ENCODE assay signal across 1 cellular context in the genomic region with DNA sequence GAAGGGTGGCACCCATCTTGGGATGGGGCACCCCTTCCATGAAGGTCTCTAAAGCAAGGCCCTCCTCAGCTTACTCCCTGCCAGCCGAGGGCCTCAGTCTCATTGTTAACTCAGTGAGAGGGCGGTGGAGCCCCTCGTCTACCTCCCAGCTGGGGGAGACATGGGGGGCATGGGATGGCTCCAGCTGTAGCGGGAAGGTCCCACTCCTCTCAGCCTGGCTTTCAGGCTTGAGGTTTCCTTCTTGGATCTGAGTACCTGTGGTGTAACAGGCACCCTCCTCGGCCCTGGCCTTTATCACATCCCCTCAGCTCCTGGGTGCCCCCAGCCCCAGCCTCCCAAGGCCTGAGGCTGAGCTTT.
TF ChIP-seq lines count a peak whose summit lies in the region.

No MANE protein-coding gene starts in this region.

TF ChIP-seq in HepG2, 621 proteins besides CTCF, POLR2A, EP300 and RAD21:
- peak; percentile 9; the same call in 1 of the 2 replicates for TF ChIP-seq POLR2G (IDR thresholded peaks at IDR 0.05; ENCODE audit: low read depth, low read length)
- TF ChIP-seq ZNF709 (CRISPR knock-in tag; IDR thresholded peaks at IDR 0.05) = 0 out of 2 replicates have a peak, but pooled peaks have one; percentile 51
- TF ChIP-seq, protein P1, sequence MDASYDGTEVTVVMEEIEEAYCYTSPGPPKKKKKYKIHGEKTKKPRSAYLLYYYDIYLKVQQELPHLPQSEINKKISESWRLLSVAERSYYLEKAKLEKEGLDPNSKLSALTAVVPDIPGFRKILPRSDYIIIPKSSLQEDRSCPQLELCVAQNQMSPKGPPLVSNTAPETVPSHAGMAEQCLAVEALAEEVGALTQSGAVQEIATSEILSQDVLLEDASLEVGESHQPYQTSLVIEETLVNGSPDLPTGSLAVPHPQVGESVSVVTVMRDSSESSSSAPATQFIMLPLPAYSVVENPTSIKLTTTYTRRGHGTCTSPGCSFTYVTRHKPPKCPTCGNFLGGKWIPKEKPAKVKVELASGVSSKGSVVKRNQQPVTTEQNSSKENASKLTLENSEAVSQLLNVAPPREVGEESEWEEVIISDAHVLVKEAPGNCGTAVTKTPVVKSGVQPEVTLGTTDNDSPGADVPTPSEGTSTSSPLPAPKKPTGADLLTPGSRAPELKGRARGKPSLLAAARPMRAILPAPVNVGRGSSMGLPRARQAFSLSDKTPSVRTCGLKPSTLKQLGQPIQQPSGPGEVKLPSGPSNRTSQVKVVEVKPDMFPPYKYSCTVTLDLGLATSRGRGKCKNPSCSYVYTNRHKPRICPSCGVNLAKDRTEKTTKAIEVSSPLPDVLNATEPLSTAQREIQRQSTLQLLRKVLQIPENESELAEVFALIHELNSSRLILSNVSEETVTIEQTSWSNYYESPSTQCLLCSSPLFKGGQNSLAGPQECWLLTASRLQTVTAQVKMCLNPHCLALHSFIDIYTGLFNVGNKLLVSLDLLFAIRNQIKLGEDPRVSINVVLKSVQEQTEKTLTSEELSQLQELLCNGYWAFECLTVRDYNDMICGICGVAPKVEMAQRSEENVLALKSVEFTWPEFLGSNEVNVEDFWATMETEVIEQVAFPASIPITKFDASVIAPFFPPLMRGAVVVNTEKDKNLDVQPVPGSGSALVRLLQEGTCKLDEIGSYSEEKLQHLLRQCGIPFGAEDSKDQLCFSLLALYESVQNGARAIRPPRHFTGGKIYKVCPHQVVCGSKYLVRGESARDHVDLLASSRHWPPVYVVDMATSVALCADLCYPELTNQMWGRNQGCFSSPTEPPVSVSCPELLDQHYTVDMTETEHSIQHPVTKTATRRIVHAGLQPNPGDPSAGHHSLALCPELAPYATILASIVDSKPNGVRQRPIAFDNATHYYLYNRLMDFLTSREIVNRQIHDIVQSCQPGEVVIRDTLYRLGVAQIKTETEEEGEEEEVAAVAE (CRISPR knock-in tag; IDR thresholded peaks at IDR 0.05; ENCODE audit: borderline replicate concordance) = no peak
- 0 out of 2 replicates have a peak, but pooled peaks have one; percentile 27 for TF ChIP-seq ZSCAN31 (CRISPR knock-in tag; IDR thresholded peaks at IDR 0.05; ENCODE audit: low read depth)
- TF ChIP-seq SMAD3 (CRISPR knock-in tag; IDR thresholded peaks at IDR 0.05) = no peak
- TF ChIP-seq, protein P2, sequence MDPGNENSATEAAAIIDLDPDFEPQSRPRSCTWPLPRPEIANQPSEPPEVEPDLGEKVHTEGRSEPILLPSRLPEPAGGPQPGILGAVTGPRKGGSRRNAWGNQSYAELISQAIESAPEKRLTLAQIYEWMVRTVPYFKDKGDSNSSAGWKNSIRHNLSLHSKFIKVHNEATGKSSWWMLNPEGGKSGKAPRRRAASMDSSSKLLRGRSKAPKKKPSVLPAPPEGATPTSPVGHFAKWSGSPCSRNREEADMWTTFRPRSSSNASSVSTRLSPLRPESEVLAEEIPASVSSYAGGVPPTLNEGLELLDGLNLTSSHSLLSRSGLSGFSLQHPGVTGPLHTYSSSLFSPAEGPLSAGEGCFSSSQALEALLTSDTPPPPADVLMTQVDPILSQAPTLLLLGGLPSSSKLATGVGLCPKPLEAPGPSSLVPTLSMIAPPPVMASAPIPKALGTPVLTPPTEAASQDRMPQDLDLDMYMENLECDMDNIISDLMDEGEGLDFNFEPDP (CRISPR knock-in tag; conservative IDR thresholded peaks at IDR 0.05) = 0 out of 2 replicates have a peak, but pooled peaks have one; percentile 5
- TF ChIP-seq, protein P3, sequence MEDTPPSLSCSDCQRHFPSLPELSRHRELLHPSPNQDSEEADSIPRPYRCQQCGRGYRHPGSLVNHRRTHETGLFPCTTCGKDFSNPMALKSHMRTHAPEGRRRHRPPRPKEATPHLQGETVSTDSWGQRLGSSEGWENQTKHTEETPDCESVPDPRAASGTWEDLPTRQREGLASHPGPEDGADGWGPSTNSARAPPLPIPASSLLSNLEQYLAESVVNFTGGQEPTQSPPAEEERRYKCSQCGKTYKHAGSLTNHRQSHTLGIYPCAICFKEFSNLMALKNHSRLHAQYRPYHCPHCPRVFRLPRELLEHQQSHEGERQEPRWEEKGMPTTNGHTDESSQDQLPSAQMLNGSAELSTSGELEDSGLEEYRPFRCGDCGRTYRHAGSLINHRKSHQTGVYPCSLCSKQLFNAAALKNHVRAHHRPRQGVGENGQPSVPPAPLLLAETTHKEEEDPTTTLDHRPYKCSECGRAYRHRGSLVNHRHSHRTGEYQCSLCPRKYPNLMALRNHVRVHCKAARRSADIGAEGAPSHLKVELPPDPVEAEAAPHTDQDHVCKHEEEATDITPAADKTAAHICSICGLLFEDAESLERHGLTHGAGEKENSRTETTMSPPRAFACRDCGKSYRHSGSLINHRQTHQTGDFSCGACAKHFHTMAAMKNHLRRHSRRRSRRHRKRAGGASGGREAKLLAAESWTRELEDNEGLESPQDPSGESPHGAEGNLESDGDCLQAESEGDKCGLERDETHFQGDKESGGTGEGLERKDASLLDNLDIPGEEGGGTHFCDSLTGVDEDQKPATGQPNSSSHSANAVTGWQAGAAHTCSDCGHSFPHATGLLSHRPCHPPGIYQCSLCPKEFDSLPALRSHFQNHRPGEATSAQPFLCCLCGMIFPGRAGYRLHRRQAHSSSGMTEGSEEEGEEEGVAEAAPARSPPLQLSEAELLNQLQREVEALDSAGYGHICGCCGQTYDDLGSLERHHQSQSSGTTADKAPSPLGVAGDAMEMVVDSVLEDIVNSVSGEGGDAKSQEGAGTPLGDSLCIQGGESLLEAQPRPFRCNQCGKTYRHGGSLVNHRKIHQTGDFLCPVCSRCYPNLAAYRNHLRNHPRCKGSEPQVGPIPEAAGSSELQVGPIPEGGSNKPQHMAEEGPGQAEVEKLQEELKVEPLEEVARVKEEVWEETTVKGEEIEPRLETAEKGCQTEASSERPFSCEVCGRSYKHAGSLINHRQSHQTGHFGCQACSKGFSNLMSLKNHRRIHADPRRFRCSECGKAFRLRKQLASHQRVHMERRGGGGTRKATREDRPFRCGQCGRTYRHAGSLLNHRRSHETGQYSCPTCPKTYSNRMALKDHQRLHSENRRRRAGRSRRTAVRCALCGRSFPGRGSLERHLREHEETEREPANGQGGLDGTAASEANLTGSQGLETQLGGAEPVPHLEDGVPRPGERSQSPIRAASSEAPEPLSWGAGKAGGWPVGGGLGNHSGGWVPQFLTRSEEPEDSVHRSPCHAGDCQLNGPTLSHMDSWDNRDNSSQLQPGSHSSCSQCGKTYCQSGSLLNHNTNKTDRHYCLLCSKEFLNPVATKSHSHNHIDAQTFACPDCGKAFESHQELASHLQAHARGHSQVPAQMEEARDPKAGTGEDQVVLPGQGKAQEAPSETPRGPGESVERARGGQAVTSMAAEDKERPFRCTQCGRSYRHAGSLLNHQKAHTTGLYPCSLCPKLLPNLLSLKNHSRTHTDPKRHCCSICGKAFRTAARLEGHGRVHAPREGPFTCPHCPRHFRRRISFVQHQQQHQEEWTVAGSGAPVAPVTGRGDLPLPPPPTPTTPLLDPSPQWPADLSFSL (CRISPR knock-in tag; IDR thresholded peaks at IDR 0.05) = no peak
- TF ChIP-seq ELF1 (CRISPR knock-in tag; IDR thresholded peaks at IDR 0.05) = no peak
- TF ChIP-seq, protein P4, sequence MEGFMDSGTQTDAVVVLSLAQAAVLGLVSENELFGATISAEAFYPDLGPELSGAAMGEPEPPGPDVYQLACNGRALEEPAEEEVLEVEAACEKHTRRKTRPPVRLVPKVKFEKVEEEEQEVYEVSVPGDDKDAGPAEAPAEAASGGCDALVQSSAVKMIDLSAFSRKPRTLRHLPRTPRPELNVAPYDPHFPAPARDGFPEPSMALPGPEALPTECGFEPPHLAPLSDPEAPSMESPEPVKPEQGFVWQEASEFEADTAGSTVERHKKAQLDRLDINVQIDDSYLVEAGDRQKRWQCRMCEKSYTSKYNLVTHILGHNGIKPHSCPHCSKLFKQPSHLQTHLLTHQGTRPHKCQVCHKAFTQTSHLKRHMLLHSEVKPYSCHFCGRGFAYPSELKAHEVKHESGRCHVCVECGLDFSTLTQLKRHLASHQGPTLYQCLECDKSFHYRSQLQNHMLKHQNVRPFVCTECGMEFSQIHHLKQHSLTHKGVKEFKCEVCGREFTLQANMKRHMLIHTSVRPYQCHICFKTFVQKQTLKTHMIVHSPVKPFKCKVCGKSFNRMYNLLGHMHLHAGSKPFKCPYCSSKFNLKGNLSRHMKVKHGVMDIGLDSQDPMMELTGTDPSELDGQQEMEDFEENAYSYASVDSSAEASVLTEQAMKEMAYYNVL (CRISPR knock-in tag; IDR thresholded peaks at IDR 0.05; ENCODE audit: borderline replicate concordance) = no peak
- no peak for TF ChIP-seq FOXO1 (CRISPR knock-in tag; IDR thresholded peaks at IDR 0.05)
- TF ChIP-seq, protein P5, sequence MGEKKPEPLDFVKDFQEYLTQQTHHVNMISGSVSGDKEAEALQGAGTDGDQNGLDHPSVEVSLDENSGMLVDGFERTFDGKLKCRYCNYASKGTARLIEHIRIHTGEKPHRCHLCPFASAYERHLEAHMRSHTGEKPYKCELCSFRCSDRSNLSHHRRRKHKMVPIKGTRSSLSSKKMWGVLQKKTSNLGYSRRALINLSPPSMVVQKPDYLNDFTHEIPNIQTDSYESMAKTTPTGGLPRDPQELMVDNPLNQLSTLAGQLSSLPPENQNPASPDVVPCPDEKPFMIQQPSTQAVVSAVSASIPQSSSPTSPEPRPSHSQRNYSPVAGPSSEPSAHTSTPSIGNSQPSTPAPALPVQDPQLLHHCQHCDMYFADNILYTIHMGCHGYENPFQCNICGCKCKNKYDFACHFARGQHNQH (CRISPR knock-in tag; IDR thresholded peaks at IDR 0.05) = no peak
TF ChIP-seq in HepG2: peak in this region for 4.
